1 cellular context compared by ENCODE assay signal in the genomic region with DNA sequence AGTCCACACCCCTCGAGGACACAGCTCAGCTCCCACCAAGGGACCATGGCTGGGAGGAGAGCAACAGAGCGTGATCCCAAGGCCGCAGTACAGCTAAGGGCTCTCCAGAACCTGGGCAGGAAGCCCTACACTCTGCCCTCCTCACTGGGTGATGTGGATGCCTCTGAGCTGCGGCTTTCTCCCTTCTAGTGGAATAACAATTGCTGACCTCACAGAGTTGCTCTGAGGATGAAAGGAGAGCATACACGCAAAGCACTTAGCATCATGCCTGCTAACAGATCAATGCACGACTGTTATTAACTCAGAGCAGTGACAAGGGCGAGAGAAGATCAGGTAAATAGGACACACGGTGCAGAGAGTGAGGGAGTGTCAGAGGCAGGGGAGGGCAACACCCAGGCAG.
TF ChIP-seq lines count a peak whose summit lies in the region.

No MANE protein-coding gene starts in this region.

TF ChIP-seq in H1, 55 proteins besides CTCF, POLR2A, EP300 and RAD21:
- TF ChIP-seq, protein P1, sequence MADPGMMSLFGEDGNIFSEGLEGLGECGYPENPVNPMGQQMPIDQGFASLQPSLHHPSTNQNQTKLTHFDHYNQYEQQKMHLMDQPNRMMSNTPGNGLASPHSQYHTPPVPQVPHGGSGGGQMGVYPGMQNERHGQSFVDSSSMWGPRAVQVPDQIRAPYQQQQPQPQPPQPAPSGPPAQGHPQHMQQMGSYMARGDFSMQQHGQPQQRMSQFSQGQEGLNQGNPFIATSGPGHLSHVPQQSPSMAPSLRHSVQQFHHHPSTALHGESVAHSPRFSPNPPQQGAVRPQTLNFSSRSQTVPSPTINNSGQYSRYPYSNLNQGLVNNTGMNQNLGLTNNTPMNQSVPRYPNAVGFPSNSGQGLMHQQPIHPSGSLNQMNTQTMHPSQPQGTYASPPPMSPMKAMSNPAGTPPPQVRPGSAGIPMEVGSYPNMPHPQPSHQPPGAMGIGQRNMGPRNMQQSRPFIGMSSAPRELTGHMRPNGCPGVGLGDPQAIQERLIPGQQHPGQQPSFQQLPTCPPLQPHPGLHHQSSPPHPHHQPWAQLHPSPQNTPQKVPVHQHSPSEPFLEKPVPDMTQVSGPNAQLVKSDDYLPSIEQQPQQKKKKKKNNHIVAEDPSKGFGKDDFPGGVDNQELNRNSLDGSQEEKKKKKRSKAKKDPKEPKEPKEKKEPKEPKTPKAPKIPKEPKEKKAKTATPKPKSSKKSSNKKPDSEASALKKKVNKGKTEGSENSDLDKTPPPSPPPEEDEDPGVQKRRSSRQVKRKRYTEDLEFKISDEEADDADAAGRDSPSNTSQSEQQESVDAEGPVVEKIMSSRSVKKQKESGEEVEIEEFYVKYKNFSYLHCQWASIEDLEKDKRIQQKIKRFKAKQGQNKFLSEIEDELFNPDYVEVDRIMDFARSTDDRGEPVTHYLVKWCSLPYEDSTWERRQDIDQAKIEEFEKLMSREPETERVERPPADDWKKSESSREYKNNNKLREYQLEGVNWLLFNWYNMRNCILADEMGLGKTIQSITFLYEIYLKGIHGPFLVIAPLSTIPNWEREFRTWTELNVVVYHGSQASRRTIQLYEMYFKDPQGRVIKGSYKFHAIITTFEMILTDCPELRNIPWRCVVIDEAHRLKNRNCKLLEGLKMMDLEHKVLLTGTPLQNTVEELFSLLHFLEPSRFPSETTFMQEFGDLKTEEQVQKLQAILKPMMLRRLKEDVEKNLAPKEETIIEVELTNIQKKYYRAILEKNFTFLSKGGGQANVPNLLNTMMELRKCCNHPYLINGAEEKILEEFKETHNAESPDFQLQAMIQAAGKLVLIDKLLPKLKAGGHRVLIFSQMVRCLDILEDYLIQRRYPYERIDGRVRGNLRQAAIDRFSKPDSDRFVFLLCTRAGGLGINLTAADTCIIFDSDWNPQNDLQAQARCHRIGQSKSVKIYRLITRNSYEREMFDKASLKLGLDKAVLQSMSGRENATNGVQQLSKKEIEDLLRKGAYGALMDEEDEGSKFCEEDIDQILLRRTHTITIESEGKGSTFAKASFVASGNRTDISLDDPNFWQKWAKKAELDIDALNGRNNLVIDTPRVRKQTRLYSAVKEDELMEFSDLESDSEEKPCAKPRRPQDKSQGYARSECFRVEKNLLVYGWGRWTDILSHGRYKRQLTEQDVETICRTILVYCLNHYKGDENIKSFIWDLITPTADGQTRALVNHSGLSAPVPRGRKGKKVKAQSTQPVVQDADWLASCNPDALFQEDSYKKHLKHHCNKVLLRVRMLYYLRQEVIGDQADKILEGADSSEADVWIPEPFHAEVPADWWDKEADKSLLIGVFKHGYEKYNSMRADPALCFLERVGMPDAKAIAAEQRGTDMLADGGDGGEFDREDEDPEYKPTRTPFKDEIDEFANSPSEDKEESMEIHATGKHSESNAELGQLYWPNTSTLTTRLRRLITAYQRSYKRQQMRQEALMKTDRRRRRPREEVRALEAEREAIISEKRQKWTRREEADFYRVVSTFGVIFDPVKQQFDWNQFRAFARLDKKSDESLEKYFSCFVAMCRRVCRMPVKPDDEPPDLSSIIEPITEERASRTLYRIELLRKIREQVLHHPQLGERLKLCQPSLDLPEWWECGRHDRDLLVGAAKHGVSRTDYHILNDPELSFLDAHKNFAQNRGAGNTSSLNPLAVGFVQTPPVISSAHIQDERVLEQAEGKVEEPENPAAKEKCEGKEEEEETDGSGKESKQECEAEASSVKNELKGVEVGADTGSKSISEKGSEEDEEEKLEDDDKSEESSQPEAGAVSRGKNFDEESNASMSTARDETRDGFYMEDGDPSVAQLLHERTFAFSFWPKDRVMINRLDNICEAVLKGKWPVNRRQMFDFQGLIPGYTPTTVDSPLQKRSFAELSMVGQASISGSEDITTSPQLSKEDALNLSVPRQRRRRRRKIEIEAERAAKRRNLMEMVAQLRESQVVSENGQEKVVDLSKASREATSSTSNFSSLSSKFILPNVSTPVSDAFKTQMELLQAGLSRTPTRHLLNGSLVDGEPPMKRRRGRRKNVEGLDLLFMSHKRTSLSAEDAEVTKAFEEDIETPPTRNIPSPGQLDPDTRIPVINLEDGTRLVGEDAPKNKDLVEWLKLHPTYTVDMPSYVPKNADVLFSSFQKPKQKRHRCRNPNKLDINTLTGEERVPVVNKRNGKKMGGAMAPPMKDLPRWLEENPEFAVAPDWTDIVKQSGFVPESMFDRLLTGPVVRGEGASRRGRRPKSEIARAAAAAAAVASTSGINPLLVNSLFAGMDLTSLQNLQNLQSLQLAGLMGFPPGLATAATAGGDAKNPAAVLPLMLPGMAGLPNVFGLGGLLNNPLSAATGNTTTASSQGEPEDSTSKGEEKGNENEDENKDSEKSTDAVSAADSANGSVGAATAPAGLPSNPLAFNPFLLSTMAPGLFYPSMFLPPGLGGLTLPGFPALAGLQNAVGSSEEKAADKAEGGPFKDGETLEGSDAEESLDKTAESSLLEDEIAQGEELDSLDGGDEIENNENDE (IDR thresholded peaks at IDR 0.05; ENCODE audit: insufficient replicate concordance, low read length): no peak
- TF ChIP-seq POU5F1 (IDR thresholded peaks at IDR 0.05; ENCODE audit: low read depth, low read length): no peak
- TF ChIP-seq SIX5 (IDR thresholded peaks at IDR 0.05; ENCODE audit: low read depth, low read length): no peak
- TF ChIP-seq JUN (IDR thresholded peaks at IDR 0.05; ENCODE audit: low read depth, low read length): no peak
- no peak for TF ChIP-seq CREB1 (IDR thresholded peaks at IDR 0.05)
- no peak for TF ChIP-seq CBX5 (IDR thresholded peaks at IDR 0.05; ENCODE audit: low read depth, low read length)
- no peak for TF ChIP-seq HDAC2 (IDR thresholded peaks at IDR 0.05; ENCODE audit: borderline replicate concordance in 1 of 2, low read depth in 2 of 2, low read length in 2 of 2)
- no peak for TF ChIP-seq TBP (IDR thresholded peaks at IDR 0.05; ENCODE audit: low read depth, low read length)
- TF ChIP-seq YY1 (IDR thresholded peaks at IDR 0.05; ENCODE audit: low read depth, low read length): no peak
TF ChIP-seq in H1: peak in this region for 0.
